In genomic region chr15:38093931-38094330, GRCh38 we compare ENCODE assay signal across 22 cellular contexts.
"Had no signal": no experiment of that assay in that cellular context is flagged by ENCODE, and none has a peak within 500 bp of the region (broad histone marks: within the 10 kb centered on the region; RNA-seq: fewer than 3 reads in every experiment).

No MANE protein-coding gene starts in this region.

- H3K4me3 ChIP-seq: PC-9 had no signal

- H3K27ac ChIP-seq: PC-9, WERI-Rb-1 had no signal

- H3K36me3 Mint-ChIP-seq: activated naive CD4-positive, alpha-beta T cell treated with anti-CD3 and anti-CD28 coated beads, Interleukin-2, amount 10 ng/mL, durations not matched to agents 7 days and 5 days; activated naive CD8-positive, alpha-beta T cell treated with anti-CD3 and anti-CD28 coated beads for 36 hours had no signal

- H3K27ac Mint-ChIP-seq: activated CD4-positive, alpha-beta memory T cell treated with anti-CD3 and anti-CD28 coated beads, Interleukin-2, amount 10 ng/mL, durations not matched to agents 7 days and 5 days; activated CD4-positive, alpha-beta T cell treated with anti-CD3 and anti-CD28 coated beads for 36 hours; activated naive CD4-positive, alpha-beta T cell treated with anti-CD3 and anti-CD28 coated beads, Interleukin-2, amount 10 ng/mL, durations not matched to agents 7 days and 5 days; activated naive CD8-positive, alpha-beta T cell treated with anti-CD3 and anti-CD28 coated beads for 36 hours; activated T-helper 17 cell treated with anti-CD3 and anti-CD28 coated beads, Interleukin-2, amount 50 U/mL, for 72 hours; T-helper 1 cell treated with Interleukin-12 subunit alpha and Interleukin-12 subunit beta and Interleukin-4 antibody, amounts not matched to agents 30 μg/mL and 1 μg/mL, for 36 hours had no signal

- H2AFZ ChIP-seq: PC-9 had no signal

- H3K4me3 Mint-ChIP-seq: activated CD4-positive, alpha-beta memory T cell treated with anti-CD3 and anti-CD28 coated beads, Interleukin-2, amount 10 ng/mL, durations not matched to agents 7 days and 5 days; activated CD4-positive, alpha-beta T cell treated with anti-CD3 and anti-CD28 coated beads for 36 hours; activated naive CD4-positive, alpha-beta T cell treated with anti-CD3 and anti-CD28 coated beads, Interleukin-2, amount 10 ng/mL, durations not matched to agents 7 days and 5 days; activated naive CD8-positive, alpha-beta T cell treated with anti-CD3 and anti-CD28 coated beads for 36 hours; activated T-helper 17 cell treated with anti-CD3 and anti-CD28 coated beads, Interleukin-2, amount 50 U/mL, for 72 hours; T-helper 1 cell treated with Interleukin-12 subunit alpha and Interleukin-12 subunit beta and Interleukin-4 antibody, amounts not matched to agents 30 μg/mL and 1 μg/mL, for 36 hours had no signal

- DNase-seq: activated CD4-positive, alpha-beta memory T cell treated with anti-CD3 and anti-CD28 coated beads, Interleukin-2, amount 10 ng/mL, durations not matched to agents 7 days and 5 days; activated CD4-positive, alpha-beta T cell treated with anti-CD3 and anti-CD28 coated beads for 36 hours; activated CD4-positive, alpha-beta T cell treated with anti-CD3 and anti-CD28 coated beads, Interleukin-2, amount 50 U/mL, for 1 hour; activated gamma-delta T cell; activated naive CD4-positive, alpha-beta T cell treated with anti-CD3 and anti-CD28 coated beads, Interleukin-2, amount 10 ng/mL, durations not matched to agents 7 days and 5 days; activated naive CD8-positive, alpha-beta T cell treated with anti-CD3 and anti-CD28 coated beads for 36 hours; activated T-cell treated with anti-CD3 and anti-CD28 coated beads for 4 hours; activated T-cell treated with anti-CD3 and anti-CD28 coated beads, Interleukin-2, amount 50 U/mL, for 48 hours; anterior cingulate cortex; cerebellar nuclear complex; NCI-H1105 treated with DMSO at 0.1 percent for 48 hours; NCI-H1436 treated with DMSO at 0.1 percent for 48 hours; NCI-H187; NCI-H2081; NCI-H345; NCI-H510A; NCI-H69; PC-9; SHP77 treated with DMSO at 0.1 percent for 48 hours; WERI-Rb-1 had no signal

- ATAC-seq: activated CD4-positive, alpha-beta T cell treated with anti-CD3 and anti-CD28 coated beads for 36 hours; activated T-helper 17 cell treated with anti-CD3 and anti-CD28 coated beads, Interleukin-2, amount 50 U/mL, for 72 hours had no signal

- H3K36me3 ChIP-seq: WERI-Rb-1 had no signal

- H3K4me1 Mint-ChIP-seq: activated CD4-positive, alpha-beta T cell treated with anti-CD3 and anti-CD28 coated beads for 36 hours; activated naive CD4-positive, alpha-beta T cell treated with anti-CD3 and anti-CD28 coated beads, Interleukin-2, amount 10 ng/mL, durations not matched to agents 7 days and 5 days; activated naive CD8-positive, alpha-beta T cell treated with anti-CD3 and anti-CD28 coated beads for 36 hours; activated T-helper 17 cell treated with anti-CD3 and anti-CD28 coated beads, Interleukin-2, amount 50 U/mL, for 72 hours had no signal

- H3K4me2 ChIP-seq: PC-9 had no signal
